In genomic region chr3:126357299-126358037, GRCh38 we compare ENCODE assay signal across 1 cellular context.
TF ChIP-seq lines count a peak whose summit lies in the region.

Gene KLF15, minus strand, starts transcription at chr3:126357408. Its CDS starts 4,486 bp downstream, at chr3:126352922.

TF ChIP-seq in HepG2, 621 proteins besides CTCF, POLR2A, EP300 and RAD21 (continued from another document and continues in another):
- TF ChIP-seq ATF2 (CRISPR knock-in tag; IDR thresholded peaks at IDR 0.05) (no peak), ZNF652 (CRISPR knock-in tag; IDR thresholded peaks at IDR 0.05; ENCODE audit: borderline replicate concordance, low read depth) (no peak), JUN (CRISPR knock-in tag; IDR thresholded peaks at IDR 0.05) (no peak), RXRB (CRISPR knock-in tag; IDR thresholded peaks at IDR 0.05; ENCODE audit: borderline replicate concordance) (no peak), ZNF280B (CRISPR knock-in tag; IDR thresholded peaks at IDR 0.05; ENCODE audit: borderline replicate concordance) (no peak), ZNF367 (CRISPR knock-in tag; IDR thresholded peaks at IDR 0.05; ENCODE audit: borderline replicate concordance) (no peak), ZNF687 (CRISPR knock-in tag; IDR thresholded peaks at IDR 0.05) (peak; percentile 56), RBFOX2 (IDR thresholded peaks at IDR 0.05; ENCODE audit: low read depth, low read length) (peak; percentile 21; the same call in 1 of the 2 replicates), GABPB1 (CRISPR knock-in tag; IDR thresholded peaks at IDR 0.05) (peak; percentile 8; the same call in 1 of the 2 replicates), ZNF574 (CRISPR knock-in tag; IDR thresholded peaks at IDR 0.05) (peak; percentile 17; the same call in 1 of the 2 replicates), MIXL1 (CRISPR knock-in tag; IDR thresholded peaks at IDR 0.05) (no peak), DNMT3B (CRISPR knock-in tag; conservative IDR thresholded peaks at IDR 0.05) (no peak), TIGD3 (CRISPR knock-in tag; IDR thresholded peaks at IDR 0.05; ENCODE audit: borderline replicate concordance) (no peak), ATF3 (CRISPR knock-in tag; IDR thresholded peaks at IDR 0.05) (no peak), CC2D1A (CRISPR knock-in tag; IDR thresholded peaks at IDR 0.05) (no peak), ZNF770 (CRISPR knock-in tag; IDR thresholded peaks at IDR 0.05) (no peak), SOX5 (CRISPR knock-in tag; IDR thresholded peaks at IDR 0.05; ENCODE audit: borderline replicate concordance) (0 out of 2 replicates have a peak, but pooled peaks have one; percentile 17), PBX3 (CRISPR knock-in tag; IDR thresholded peaks at IDR 0.05; ENCODE audit: borderline replicate concordance) (no peak), ATM (IDR thresholded peaks at IDR 0.05; ENCODE audit: borderline replicate concordance) (no peak), CCDC6 (CRISPR knock-in tag; IDR thresholded peaks at IDR 0.05) (no peak), YEATS4 (CRISPR knock-in tag; IDR thresholded peaks at IDR 0.05; ENCODE audit: borderline replicate concordance) (no peak), RXRA (CRISPR knock-in tag; IDR thresholded peaks at IDR 0.05) (peak; percentile 25; the same call in 1 of the 2 replicates), XRCC5 (optimal IDR thresholded peaks at IDR 0.05; ENCODE audit: low read length) (peak; percentile 44), CERS6 (CRISPR knock-in tag; IDR thresholded peaks at IDR 0.05) (no peak), SALL1 (CRISPR knock-in tag; IDR thresholded peaks at IDR 0.05) (peak; percentile 21; the same call in 1 of the 2 replicates), ZNF891 (CRISPR knock-in tag; IDR thresholded peaks at IDR 0.05) (no peak), HNF4A (CRISPR knock-in tag; IDR thresholded peaks at IDR 0.05) (no peak), EEA1 (CRISPR knock-in tag; IDR thresholded peaks at IDR 0.05; ENCODE audit: borderline replicate concordance) (no peak), ZBTB37 (CRISPR knock-in tag; IDR thresholded peaks at IDR 0.05) (no peak), PAXIP1 (CRISPR knock-in tag; conservative IDR thresholded peaks at IDR 0.05) (no peak), ZNF713 (CRISPR knock-in tag; IDR thresholded peaks at IDR 0.05) (no peak), SIN3A (IDR thresholded peaks at IDR 0.05; ENCODE audit: borderline replicate concordance, low read depth, low read length) (peak; percentile 58; the same call in 1 of the 2 replicates), ZNF784 (CRISPR knock-in tag; IDR thresholded peaks at IDR 0.05; ENCODE audit: borderline replicate concordance) (0 out of 2 replicates have a peak, but pooled peaks have one; percentile 35), ZNF343 (CRISPR knock-in tag; IDR thresholded peaks at IDR 0.05) (no peak), ZNF230 (CRISPR knock-in tag; IDR thresholded peaks at IDR 0.05) (no peak)
